In genomic region chr11:93572171-93572570, GRCh38 we compare ENCODE assay signal across 1 cellular context.
TF ChIP-seq lines count a peak whose summit lies in the region.

No MANE protein-coding gene starts in this region.

TF ChIP-seq in GM23338, 12 proteins besides CTCF, POLR2A, EP300 and RAD21 (continued from another document):
- no peak for TF ChIP-seq ZNF462 (CRISPR knock-in tag; IDR thresholded peaks at IDR 0.05)
- TF ChIP-seq REST (IDR thresholded peaks at IDR 0.05; ENCODE audit: unreplicated experiment), result no peak
- TF ChIP-seq ZNF114 (CRISPR knock-in tag; IDR thresholded peaks at IDR 0.05), result no peak
- TF ChIP-seq STAT1 (IDR thresholded peaks at IDR 0.05; ENCODE audit: unreplicated experiment), result no peak
TF ChIP-seq in GM23338: peak in this region for 0.
